Comparison of ENCODE assay signal across 8 cellular contexts in the genomic region with DNA sequence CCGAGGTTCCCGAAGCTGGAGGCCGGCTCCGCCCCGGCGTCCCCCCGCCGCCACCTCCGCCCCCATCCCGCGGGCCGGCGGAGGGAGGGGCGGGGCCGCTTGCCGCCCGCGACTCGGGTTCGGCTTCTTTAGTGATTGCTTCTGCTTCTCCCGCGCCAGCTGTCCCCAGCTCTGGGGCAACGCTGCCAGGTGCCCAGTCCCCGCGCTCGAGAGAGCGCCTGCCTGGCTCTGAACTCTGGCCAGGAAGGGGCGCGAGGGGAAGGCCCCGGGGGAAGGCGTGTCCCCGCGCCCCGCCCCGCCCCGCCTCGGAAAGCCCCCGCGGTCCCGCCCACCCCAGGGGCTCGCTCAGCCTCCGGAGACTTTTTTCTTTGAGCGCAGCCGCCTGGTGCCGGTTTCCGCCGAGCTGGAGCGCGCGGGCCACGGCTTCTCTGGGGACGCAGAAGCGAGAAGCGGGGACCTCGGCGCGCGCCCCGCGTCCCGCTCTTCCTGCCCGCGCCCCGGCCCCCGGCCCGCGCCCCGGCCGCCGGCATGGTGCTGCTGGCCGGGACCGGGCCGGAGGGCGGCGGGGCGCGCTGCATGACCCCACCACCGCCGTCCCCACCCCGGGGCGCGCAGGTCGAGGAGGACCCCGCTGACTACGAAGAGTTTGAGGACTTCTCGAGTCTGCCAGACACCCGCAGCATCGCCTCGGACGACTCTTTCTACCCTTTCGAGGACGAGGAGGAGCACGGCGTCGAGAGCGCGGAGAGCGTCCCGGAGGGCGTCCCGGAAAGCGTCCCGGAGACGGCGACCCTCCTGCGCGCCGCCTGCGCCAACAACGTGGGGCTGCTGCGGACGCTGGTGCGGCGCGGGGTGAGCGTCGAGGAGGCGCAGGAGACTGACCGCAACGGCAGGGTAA. TPM values are rescaled to one million over a fixed set of nuclear protein-coding genes. Genes with fewer than 3 reads are reported as not detected.
DNase-seq lines count a peak whose midpoint lies in the region; ATAC-seq and TF ChIP-seq lines count a peak whose summit lies in the region.

Gene ANKRD33B (plus strand): TSS at position 131 of the 898 bp plus-strand sequence. CDS start 398 bp downstream, at position 529.

- peak within 1 kb of the TSS; percentile 79 for H3K9ac ChIP-seq in DND-41 (ENCODE audit: low read depth, low read length)
- peak within 1 kb of the TSS; percentile 34 for H3K9ac ChIP-seq in rectal smooth muscle tissue (ENCODE audit: low read length)

- H3K36me3 ChIP-seq in DND-41 (ENCODE audit: insufficient read depth, low read length) (no peaks in the 10 kb centered on the region; the same call in none of the 2 replicates), SJCRH30 (no peaks in the 10 kb centered on the region), rectal smooth muscle tissue (ENCODE audit: control insufficient read depth, insufficient read depth, low read length) (no peaks in the 10 kb centered on the region), aorta (ENCODE audit: control insufficient read depth in 1 of 2, insufficient read depth in 2 of 2, low read length in 1 of 2) (no peaks in the 10 kb centered on the region)

- H3K4me3 ChIP-seq in DND-41 (ENCODE audit: low read depth in 1 of 2, low read length in 2 of 2) (peak within 1 kb of the TSS; percentile 56 to 92), SJCRH30 (peak within 1 kb of the TSS; percentile 72), rectal smooth muscle tissue (ENCODE audit: low read length) (peak within 1 kb of the TSS; percentile 69), aorta (ENCODE audit: low read length in 2 of 2) (peak within 1 kb of the TSS; percentile 72 to 86)

- peaks cover 33% of the 10 kb centered on the region for H4K20me1 ChIP-seq in DND-41 (ENCODE audit: insufficient read depth, low read length)

- peak within 1 kb of the TSS; percentile 84 for H3K27ac ChIP-seq in DND-41 (ENCODE audit: low read length)
- H3K27ac ChIP-seq in SJCRH30: peak within 1 kb of the TSS; percentile 81
- H3K27ac ChIP-seq in rectal smooth muscle tissue (ENCODE audit: low read depth, low read length): no peak within 1 kb of the TSS
- no peak within 1 kb of the TSS for H3K27ac ChIP-seq in aorta (ENCODE audit: low read depth in 1 of 2, low read length in 2 of 2)

- H3K4me2 ChIP-seq in DND-41 (ENCODE audit: insufficient read depth, low read length): peak within 1 kb of the TSS; percentile 68

- intact Hi-C loops in Right ventricle myocardium inferior (cut with DNase I): loop anchor here (5.0 kb wide), 3 partner anchors 33 to 77 kb away; no protein-coding TSS in a partner anchor
- intact Hi-C loops in aorta (cut with DNase I): loop anchor here in 1 of 2 donors (2.0 kb wide), 1 partner anchor 33 kb away; no protein-coding TSS in a partner anchor

- TF ChIP-seq CTCF in DND-41 (IDR thresholded peaks at IDR 0.05; ENCODE audit: borderline replicate concordance, extremely low read depth, low read length, poor library complexity, severe bottlenecking): no peak

- H3K27me3 ChIP-seq in DND-41 (ENCODE audit: insufficient read depth, low read length, poor library complexity) (no peaks in the 10 kb centered on the region), SJCRH30 (no peaks in the 10 kb centered on the region), rectal smooth muscle tissue (ENCODE audit: control insufficient read depth, insufficient read depth, low read length) (peaks cover 15% of the 10 kb centered on the region), aorta (ENCODE audit: control insufficient read depth in 1 of 2, insufficient read depth in 2 of 2, low read length in 1 of 2) (no peaks in the 10 kb centered on the region)

- H3K79me2 ChIP-seq in DND-41 (ENCODE audit: insufficient read depth, low read length): peaks cover 50% of the 10 kb centered on the region

- DNase-seq in DND-41 (peak; percentile 88), KBM-7 (peak; percentile 73), SJCRH30 (peak; percentile 74 to 76), Right ventricle myocardium inferior (ENCODE audit: missing footprints) (peak; percentile 86), aorta (peak; percentile 77 to 90)
- DNase-seq in activated effector memory CD4-positive, alpha-beta T cell treated with anti-CD3 and anti-CD28 coated beads, Interleukin-2, amount 50 U/mL, for 16 hours: peak; percentile 92

- WGBS in aorta, 2 donors: 0 to 1% methylated on average over 59 to 120 of the region's 120 CpGs

- in situ Hi-C loops in KBM-7 (cut with MboI; ENCODE audit: low pct_unique_long_range_greater_than_20kb, low sequenced_read_pairs): no loop called here

- no peaks in the 10 kb centered on the region for H3K9me3 ChIP-seq in DND-41 (ENCODE audit: insufficient read depth, low read length, severe bottlenecking)
- H3K9me3 ChIP-seq in SJCRH30 (replicated peaks): no peaks in the 10 kb centered on the region
- H3K9me3 ChIP-seq in aorta (ENCODE audit: control insufficient read depth, low read length): no peaks in the 10 kb centered on the region

- ATAC-seq in DND-41 (ENCODE audit: insufficient read depth, low read depth) (peak; percentile 81), GM21619 (IDR thresholded peaks at IDR 0.05; ENCODE audit: unreplicated experiment) (peak; percentile 47), Right ventricle myocardium inferior (peak; percentile 67), aorta (ENCODE audit: low FRiP score) (peak; percentile 70)

- H3K4me1 ChIP-seq in DND-41 (ENCODE audit: insufficient read depth, low read length): peaks cover 54% of the 10 kb centered on the region
- H3K4me1 ChIP-seq in SJCRH30: peaks cover 14% of the 10 kb centered on the region
- peaks cover 2% of the 10 kb centered on the region for H3K4me1 ChIP-seq in rectal smooth muscle tissue (ENCODE audit: control insufficient read depth, insufficient read depth, low read length)
- H3K4me1 ChIP-seq in aorta (ENCODE audit: control insufficient read depth in 1 of 2, insufficient read depth in 2 of 2, low read length in 2 of 2): no peaks in the 10 kb centered on the region

- peak within 1 kb of the TSS; percentile 77 for H2AFZ ChIP-seq in DND-41 (ENCODE audit: low read depth, low read length)

RNA-seq across cellular contexts. Expression of gene ANKRD33B, which starts in this region (rescaled TPM):
- 3.5 and 4.0 TPM in 2 replicates for total RNA-seq in SJCRH30 (2014; rRNA removed; shearing (Covaris generic))
- total RNA-seq in Right ventricle myocardium inferior (4.1 TPM), aorta (1 to 10 TPM; 3.3 to 4.9 TPM)
- 1 to 10 TPM in 1 of 2 donors, under 1 TPM in 1; 0.75 to 3.2 TPM for polyA plus RNA-seq in aorta

Comparison
In these comparisons a context has a peak if more than half of its experiments do, and no peak if none do; other contexts are left out.
1. H3K27ac ChIP-seq: peak in DND-41 (single experiment) and SJCRH30 (single experiment); none in rectal smooth muscle tissue (single experiment) and aorta (0 of 2).
2. Peak in every context shown above with its lines, with median percentiles within 50 percentile points of each other: ATAC-seq, DNase-seq and H3K4me3 ChIP-seq.